Comparison of ENCODE assay signal across 10 cellular contexts in the genomic region with DNA sequence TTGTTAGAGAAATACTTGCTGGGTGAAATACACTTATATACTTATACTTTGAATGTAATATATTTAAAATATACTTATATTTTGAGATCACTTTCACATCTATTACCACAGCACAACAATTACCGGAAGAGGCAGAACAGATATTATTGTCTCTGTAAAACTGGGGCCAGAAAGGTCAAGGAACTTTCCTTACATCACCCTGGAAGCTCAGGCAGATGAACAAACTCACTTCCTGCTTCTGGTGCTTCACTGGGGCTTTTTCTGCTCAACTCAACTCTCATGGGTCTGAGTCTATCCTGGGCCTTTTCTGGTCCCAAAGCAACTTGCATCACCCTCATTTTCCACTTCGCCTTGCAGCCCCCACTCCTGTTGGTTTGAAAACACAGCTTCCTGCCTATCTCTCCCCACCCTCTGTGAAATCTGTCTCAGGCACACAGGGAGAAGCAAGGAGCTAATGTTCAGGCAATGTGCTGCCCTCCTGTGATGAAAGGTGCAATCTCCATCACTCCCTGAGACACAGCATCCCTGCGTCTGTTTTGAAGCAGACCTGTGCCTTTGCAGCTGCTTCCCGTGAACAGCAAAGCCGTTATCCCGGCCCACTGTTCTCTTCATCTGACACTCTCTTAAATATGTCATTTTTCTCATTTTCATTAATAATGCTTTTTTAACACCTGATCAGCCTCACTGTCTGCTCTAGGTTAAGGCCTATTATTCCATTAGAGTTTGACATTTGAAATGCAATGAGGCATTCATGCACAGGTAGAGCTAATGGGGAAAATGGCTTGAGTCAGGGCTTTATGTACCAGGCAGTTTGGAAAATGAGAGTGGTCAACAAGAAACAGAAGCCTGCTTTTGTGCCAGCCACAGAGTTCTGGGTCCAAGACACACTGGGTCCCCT.
DNase-seq lines count a peak whose midpoint lies in the region; ATAC-seq, FAIRE-seq and TF ChIP-seq lines count a peak whose summit lies in the region.
"Had no signal": no experiment of that assay in that cellular context is flagged by ENCODE, and none has a peak within 500 bp of the region (broad histone marks: within the 10 kb centered on the region; RNA-seq: fewer than 3 reads in every experiment).

No MANE protein-coding gene starts in this region.

- no peak overlapping the region for H3K14ac ChIP-seq in H1 (ENCODE audit: insufficient read length)

- H2BK120ac ChIP-seq in H1 (replicated peaks; ENCODE audit: low read depth, low read length) = no peak overlapping the region

- CTCF ChIA-PET in H1 (lab: Charles Lee; ENCODE audit: partially characterized antibody) = interaction anchor here (0.7 to 2.4 kb wide), 10 partner anchors 25 to 560 kb away, joined by 3 to 15 read pairs (median 3); no protein-coding TSS in a partner anchor

- no peak overlapping the region for H3K23ac ChIP-seq in H1 (ENCODE audit: insufficient read length)

- H3K79me2 ChIP-seq in Karpas-422 (ENCODE audit: low read length) (no peaks in the 10 kb centered on the region), H1 (ENCODE audit: control insufficient read depth in 1 of 2, insufficient read depth in 2 of 2, low read length in 2 of 2) (no peaks in the 10 kb centered on the region)

- H3K9me2 ChIP-seq in Karpas-422 (replicated peaks; ENCODE audit: insufficient read depth, low read length) = no peaks in the 10 kb centered on the region

- no peaks in the 10 kb centered on the region for H3K23me2 ChIP-seq in H1 (ENCODE audit: low read depth, low read length)

- WGBS in H1 (ENCODE audit: extremely low coverage in 1 of 2, insufficient coverage in 1 of 2, insufficient read length in 1 of 2, insufficient replicate concordance in 2 of 2, low coverage in 1 of 2, low lambda C conversion rate in 2 of 2, missing lambda C conversion rate in 1 of 2), 2 experiments = 80% methylated on average over 6 of the region's 6 CpGs; no CpG with 5 or more reads in 1 of the 2 experiments
- 79 to 81% methylated on average over 6 of the region's 6 CpGs for WGBS in pancreas, 2 donors

- no peaks in the 10 kb centered on the region for H3K27me3 ChIP-seq in Karpas-422 (ENCODE audit: low read length)
- H3K27me3 ChIP-seq in H1 (replicated peaks in 1 of 4; ENCODE audit: control insufficient read depth in 3 of 4, extremely low read depth in 1 of 4, insufficient read depth in 3 of 4, low read length in 3 of 4) = no peaks in the 10 kb centered on the region
- H3K27me3 ChIP-seq in pancreas = no peaks in the 10 kb centered on the region

- no peak overlapping the region for H3K56ac ChIP-seq in H1 (replicated peaks; ENCODE audit: insufficient read length, low read depth, low read length)

- POLR2A ChIA-PET in H1 (lab: Charles Lee; ENCODE audit: partially characterized antibody) = no interaction called here

- no peak for TF ChIP-seq POLR2A in H1 (IDR thresholded peaks at IDR 0.05; ENCODE audit: control extremely low read depth in 1 of 2, low read depth in 2 of 2, low read length in 2 of 2)

- peak; percentile 59 to 67 for TF ChIP-seq RAD21 in H1 (IDR thresholded peaks at IDR 0.05 in 1 of 2, conservative IDR thresholded peaks at IDR 0.05 in 1 of 2; ENCODE audit: low read depth in 2 of 2, low read length in 2 of 2)

- no peaks in the 10 kb centered on the region for H3K79me1 ChIP-seq in H1 (ENCODE audit: low read depth, low read length)

- no peak overlapping the region for H3K4ac ChIP-seq in H1 (replicated peaks; ENCODE audit: insufficient read length, low read depth, low read length)

- no peak overlapping the region for H4K8ac ChIP-seq in H1 (ENCODE audit: extremely low read depth, insufficient read depth, low read length)

- H3K9me3 ChIP-seq in Karpas-422 (ENCODE audit: low read length) = no peaks in the 10 kb centered on the region
- H3K9me3 ChIP-seq in H1 (ENCODE audit: insufficient read depth in 2 of 2, low read depth in 1 of 2, low read length in 1 of 2) = no peaks in the 10 kb centered on the region
- H3K9me3 ChIP-seq in pancreas = no peaks in the 10 kb centered on the region

- H2BK15ac ChIP-seq in H1 (ENCODE audit: low read length) = no peak overlapping the region

- no peak overlapping the region for H3K18ac ChIP-seq in H1 (ENCODE audit: extremely low read depth, low read length)

- no peak overlapping the region for H2BK12ac ChIP-seq in H1 (ENCODE audit: low read depth, low read length)

- intact Hi-C loops in pancreas (cut with DNase I) = no loop called here

- H3K27ac ChIP-seq in Karpas-422 (ENCODE audit: low read length) (no peak overlapping the region), H1 (ENCODE audit: low read depth, low read length) (no peak overlapping the region), pancreas (no peak overlapping the region)
- H3K27ac ChIP-seq: SK-N-MC had no signal

- no peak overlapping the region for H3K9ac ChIP-seq in Karpas-422 (ENCODE audit: low read length)
- H3K9ac ChIP-seq in H1 (replicated peaks in 1 of 4; ENCODE audit: extremely low read depth in 1 of 4, low read depth in 3 of 4, low read length in 3 of 4) = no peak overlapping the region

- H2BK20ac ChIP-seq in H1 (ENCODE audit: low read length) = no peak overlapping the region

- no peak overlapping the region for H3K4me2 ChIP-seq in Karpas-422 (ENCODE audit: low read depth, low read length, poor library complexity, severe bottlenecking)
- no peak overlapping the region for H3K4me2 ChIP-seq in H1 (ENCODE audit: insufficient read depth in 1 of 2, low read depth in 2 of 2, low read length in 2 of 2)

- H3K4me1 ChIP-seq in Karpas-422 (ENCODE audit: low read length) = peaks cover 18% of the 10 kb centered on the region
- H3K4me1 ChIP-seq in H1 (replicated peaks in 1 of 4; ENCODE audit: control insufficient read depth in 3 of 4, insufficient read depth in 4 of 4, low read length in 3 of 4) = peaks cover 0 to 3% (median 1%) of the 10 kb centered on the region in 4 experiments; a peak in 2 of 7 replicates
- H3K4me1 ChIP-seq in pancreas = peaks cover 0 to 3% (median under 1%) of the 10 kb centered on the region in 3 donors

- H3K36me3 ChIP-seq in Karpas-422 (ENCODE audit: insufficient read depth, low read length) (no peaks in the 10 kb centered on the region), H1 (ENCODE audit: control insufficient read depth in 2 of 4, insufficient read depth in 4 of 4, low read length in 3 of 4) (no peaks in the 10 kb centered on the region), pancreas (no peaks in the 10 kb centered on the region)

- no peak for TF ChIP-seq EP300 in H1 (IDR thresholded peaks at IDR 0.05; ENCODE audit: borderline replicate concordance in 1 of 2, low read depth in 2 of 2, low read length in 2 of 2)

- peak; percentile 25 to 47 (median 46); a peak in 3 of 4 replicates for TF ChIP-seq CTCF in H1 (IDR thresholded peaks at IDR 0.05; ENCODE audit: control extremely low read depth in 1 of 3, insufficient read depth in 1 of 3, low read depth in 1 of 3, low read length in 3 of 3)
- TF ChIP-seq CTCF in pancreas (IDR thresholded peaks at IDR 0.05) = no peak

- ATAC-seq in pancreas (peak in 3 of 4 donors; percentile 71 to 73 (median 71)), HG03460 (IDR thresholded peaks at IDR 0.05; ENCODE audit: unreplicated experiment) (no peak)

- peak overlapping the region; percentile 88 for H2AFZ ChIP-seq in Karpas-422 (ENCODE audit: low read length)
- H2AFZ ChIP-seq in H1 (ENCODE audit: low read length) = peak overlapping the region; percentile 74; the same call in 1 of the 2 replicates

- FAIRE-seq in H1 (lab: Jason Lieb, UNC) (no peak), pancreas (lab: Jason Lieb, UNC) (no peak)

- no peak overlapping the region for H2BK5ac ChIP-seq in H1 (ENCODE audit: low read depth, low read length)

- H4K20me1 ChIP-seq in Karpas-422 (ENCODE audit: insufficient read depth, low read depth, low read length) (no peaks in the 10 kb centered on the region), H1 (replicated peaks in 1 of 2; ENCODE audit: control insufficient read depth in 1 of 2, insufficient read depth in 2 of 2, low read length in 2 of 2) (no peaks in the 10 kb centered on the region)

- no peak overlapping the region for H4K5ac ChIP-seq in H1 (ENCODE audit: insufficient read length, low read depth, low read length)

- H2AK5ac ChIP-seq in H1 (ENCODE audit: low read depth, low read length) = no peak overlapping the region

- peak; percentile 13 for DNase-seq in NCI-H2227 (lab: John Stamatoyannopoulos, UW; ENCODE audit: unreplicated experiment)
- DNase-seq in NCI-H2227 treated with DMSO at 0.1 percent for 48 hours (lab: John Stamatoyannopoulos, UW) = no peak
- peak; percentile 49 for DNase-seq in Karpas-422
- no peak for DNase-seq in H1 (ENCODE audit: low read depth in 1 of 2, low spot score in 2 of 2)
- peak in 2 of 6 donors; percentile 24 to 26 for DNase-seq in pancreas
- DNase-seq in inferior parietal cortex (ENCODE audit: extremely low spot score) = no peak
- DNase-seq in NOMO-1 (lab: John Stamatoyannopoulos, UW; ENCODE audit: unreplicated experiment in 2 of 2) = no peak
- DNase-seq: right cardiac atrium had no signal

- H4K91ac ChIP-seq in H1 (replicated peaks; ENCODE audit: insufficient read length, low read length) = no peak overlapping the region

- H3K4me3 ChIP-seq in Karpas-422 (ENCODE audit: low read length) (no peak overlapping the region), H1 (ENCODE audit: extremely low read depth in 1 of 4, insufficient read depth in 2 of 4, low read depth in 3 of 4, low read length in 4 of 4) (no peak overlapping the region), pancreas (no peak overlapping the region)
- H3K4me3 ChIP-seq: SK-N-MC had no signal

TF ChIP-seq in H1, 55 proteins besides CTCF, POLR2A, EP300 and RAD21:
- no peak for TF ChIP-seq POLR2AphosphoS5 (IDR thresholded peaks at IDR 0.05; ENCODE audit: low read depth, low read length)
- TF ChIP-seq SP1 (IDR thresholded peaks at IDR 0.05; ENCODE audit: low read depth, low read length) = no peak

Comparison
In these comparisons a context has a peak if more than half of its experiments do, and no peak if none do; other contexts are left out.
1. DNase-seq: peak in NCI-H2227 (single experiment) and Karpas-422 (single experiment); none in NCI-H2227 treated with DMSO at 0.1 percent for 48 hours (single experiment), H1 (0 of 2), inferior parietal cortex (single experiment) and NOMO-1 (0 of 2).
2. CTCF ChIP-seq: peak in H1 (3 of 3); none in pancreas (0 of 4).